Comparison of ENCODE assay signal across 13 cellular contexts in genomic region chr1:22808186-22808845, GRCh38.
DNase-seq lines count a peak whose midpoint lies in the region; ATAC-seq and TF ChIP-seq lines count a peak whose summit lies in the region.
"Had no signal": no experiment of that assay in that cellular context is flagged by ENCODE, and none has a peak within 500 bp of the region (broad histone marks: within the 10 kb centered on the region; RNA-seq: fewer than 3 reads in every experiment).

No MANE protein-coding gene starts in this region.

- H3K4me3 ChIP-seq in adipocyte (ENCODE audit: low read length) (no peak overlapping the region), heart left ventricle (no peak overlapping the region), skeletal muscle satellite cell (ENCODE audit: low read length) (peak overlapping the region; percentile 21)

- peak in 3 of 4 donors; percentile 18 to 62 (median 47) for ATAC-seq in heart left ventricle
- ATAC-seq in HG02852 (IDR thresholded peaks at IDR 0.05; ENCODE audit: unreplicated experiment), result no peak

- no peak for TF ChIP-seq CTCF in heart left ventricle (IDR thresholded peaks at IDR 0.05)
- no peak for TF ChIP-seq CTCF in GM13976 (IDR thresholded peaks at IDR 0.05; ENCODE audit: borderline replicate concordance, control extremely low read depth, extremely low read depth, insufficient read depth, missing control alignments)

- in situ Hi-C loops in ACHN (cut with HindIII; ENCODE audit: low pct_ligation_motif_present, low pct_unique_long_range_greater_than_20kb, low sequenced_read_pairs), result no loop called here
- in situ Hi-C loops in GM13976 (cut with MboI; ENCODE audit: low sequenced_read_pairs, unreplicated experiment), result no loop called here

- DNase-seq in Daoy (ENCODE audit: low read depth) (peak; percentile 81), adipocyte (ENCODE audit: low read depth) (no peak), heart left ventricle (peak in 1 of 5 donors; percentile 32), GDM1 (lab: John Stamatoyannopoulos, UW) (no peak), ACHN (no peak), GM13976 (ENCODE audit: low spot score) (no peak)
- DNase-seq: activated B cell treated with CpG ODN at 0.5 μM for 24 hours; activated effector memory CD4-positive, alpha-beta T cell treated with anti-CD3 and anti-CD28 coated beads, Interleukin-2, amount 50 U/mL, for 16 hours; CD4-positive, alpha-beta T cell; effector memory CD4-positive, alpha-beta T cell; NCI-H1694 had no signal

- intact Hi-C loops in heart left ventricle (cut with DNase I), result no loop called here

- TF ChIP-seq POLR2A in heart left ventricle (IDR thresholded peaks at IDR 0.05), result no peak

- no peaks in the 10 kb centered on the region for H3K27me3 ChIP-seq in adipocyte (replicated peaks; ENCODE audit: control insufficient read depth, insufficient read depth, low read length)
- peaks cover 0 to 3% (median 0%) of the 10 kb centered on the region in 9 donors for H3K27me3 ChIP-seq in heart left ventricle
- H3K27me3 ChIP-seq in skeletal muscle satellite cell (ENCODE audit: control insufficient read depth, insufficient read depth, low read length), result no peaks in the 10 kb centered on the region

- H3K36me3 ChIP-seq in adipocyte (ENCODE audit: control insufficient read depth, insufficient read depth, low read length, severe bottlenecking) (no peaks in the 10 kb centered on the region), heart left ventricle (no peaks in the 10 kb centered on the region), skeletal muscle satellite cell (ENCODE audit: insufficient read depth, low read length) (no peaks in the 10 kb centered on the region)

- H3K4me2 ChIP-seq in skeletal muscle satellite cell (ENCODE audit: low read length), result peak overlapping the region; percentile 61

- H3K9ac ChIP-seq in adipocyte (ENCODE audit: low read length), result peak overlapping the region; percentile 27
- peak overlapping the region; percentile 72 for H3K9ac ChIP-seq in skeletal muscle satellite cell (ENCODE audit: low read depth, low read length)

- H3K27ac ChIP-seq in heart left ventricle, result peak overlapping the region in 4 of 12 donors; percentile 17 to 74 (median 42)

- WGBS in heart left ventricle, 4 donors, result 60 to 74% (median 68%) methylated on average over 10 of the region's 10 CpGs

- H3K4me1 ChIP-seq in adipocyte (ENCODE audit: control insufficient read depth, insufficient read depth, low read length), result peaks cover 16% of the 10 kb centered on the region
- H3K4me1 ChIP-seq in heart left ventricle, result peaks cover 0 to 18% (median 7%) of the 10 kb centered on the region in 12 donors
- peaks cover 20% of the 10 kb centered on the region for H3K4me1 ChIP-seq in skeletal muscle satellite cell (ENCODE audit: control insufficient read depth, insufficient read depth, low read length)

- no peaks in the 10 kb centered on the region for H3K9me3 ChIP-seq in adipocyte (ENCODE audit: control insufficient read depth, low read length)
- no peaks in the 10 kb centered on the region for H3K9me3 ChIP-seq in heart left ventricle
- no peaks in the 10 kb centered on the region for H3K9me3 ChIP-seq in skeletal muscle satellite cell (replicated peaks; ENCODE audit: low read length)
